ENCODE assay signal across 1 cellular context in the genomic region with DNA sequence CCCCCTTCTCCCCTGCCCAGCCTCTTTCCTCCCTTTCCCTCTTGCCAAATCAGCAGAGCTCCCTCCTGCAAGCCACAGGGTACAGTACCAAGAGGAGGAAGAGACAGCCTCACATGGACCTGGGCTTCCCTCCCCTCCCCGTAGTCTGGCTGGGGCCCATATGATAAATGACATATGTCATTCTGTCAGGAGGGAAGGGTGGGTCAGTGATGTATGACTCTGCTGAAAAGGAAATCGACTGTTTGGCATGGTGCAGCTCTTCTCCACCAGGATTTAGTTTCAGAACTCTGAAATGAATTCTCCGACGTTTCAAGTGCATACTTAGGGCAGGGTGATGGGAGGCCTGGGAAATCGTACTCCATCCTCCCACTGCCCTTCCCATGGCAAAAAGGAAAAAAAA.
TF ChIP-seq lines count a peak whose summit lies in the region.

No MANE protein-coding gene starts in this region.

TF ChIP-seq in K562, 482 proteins besides CTCF, POLR2A, EP300 and RAD21 (continued from another document):
- TF ChIP-seq, protein P1, sequence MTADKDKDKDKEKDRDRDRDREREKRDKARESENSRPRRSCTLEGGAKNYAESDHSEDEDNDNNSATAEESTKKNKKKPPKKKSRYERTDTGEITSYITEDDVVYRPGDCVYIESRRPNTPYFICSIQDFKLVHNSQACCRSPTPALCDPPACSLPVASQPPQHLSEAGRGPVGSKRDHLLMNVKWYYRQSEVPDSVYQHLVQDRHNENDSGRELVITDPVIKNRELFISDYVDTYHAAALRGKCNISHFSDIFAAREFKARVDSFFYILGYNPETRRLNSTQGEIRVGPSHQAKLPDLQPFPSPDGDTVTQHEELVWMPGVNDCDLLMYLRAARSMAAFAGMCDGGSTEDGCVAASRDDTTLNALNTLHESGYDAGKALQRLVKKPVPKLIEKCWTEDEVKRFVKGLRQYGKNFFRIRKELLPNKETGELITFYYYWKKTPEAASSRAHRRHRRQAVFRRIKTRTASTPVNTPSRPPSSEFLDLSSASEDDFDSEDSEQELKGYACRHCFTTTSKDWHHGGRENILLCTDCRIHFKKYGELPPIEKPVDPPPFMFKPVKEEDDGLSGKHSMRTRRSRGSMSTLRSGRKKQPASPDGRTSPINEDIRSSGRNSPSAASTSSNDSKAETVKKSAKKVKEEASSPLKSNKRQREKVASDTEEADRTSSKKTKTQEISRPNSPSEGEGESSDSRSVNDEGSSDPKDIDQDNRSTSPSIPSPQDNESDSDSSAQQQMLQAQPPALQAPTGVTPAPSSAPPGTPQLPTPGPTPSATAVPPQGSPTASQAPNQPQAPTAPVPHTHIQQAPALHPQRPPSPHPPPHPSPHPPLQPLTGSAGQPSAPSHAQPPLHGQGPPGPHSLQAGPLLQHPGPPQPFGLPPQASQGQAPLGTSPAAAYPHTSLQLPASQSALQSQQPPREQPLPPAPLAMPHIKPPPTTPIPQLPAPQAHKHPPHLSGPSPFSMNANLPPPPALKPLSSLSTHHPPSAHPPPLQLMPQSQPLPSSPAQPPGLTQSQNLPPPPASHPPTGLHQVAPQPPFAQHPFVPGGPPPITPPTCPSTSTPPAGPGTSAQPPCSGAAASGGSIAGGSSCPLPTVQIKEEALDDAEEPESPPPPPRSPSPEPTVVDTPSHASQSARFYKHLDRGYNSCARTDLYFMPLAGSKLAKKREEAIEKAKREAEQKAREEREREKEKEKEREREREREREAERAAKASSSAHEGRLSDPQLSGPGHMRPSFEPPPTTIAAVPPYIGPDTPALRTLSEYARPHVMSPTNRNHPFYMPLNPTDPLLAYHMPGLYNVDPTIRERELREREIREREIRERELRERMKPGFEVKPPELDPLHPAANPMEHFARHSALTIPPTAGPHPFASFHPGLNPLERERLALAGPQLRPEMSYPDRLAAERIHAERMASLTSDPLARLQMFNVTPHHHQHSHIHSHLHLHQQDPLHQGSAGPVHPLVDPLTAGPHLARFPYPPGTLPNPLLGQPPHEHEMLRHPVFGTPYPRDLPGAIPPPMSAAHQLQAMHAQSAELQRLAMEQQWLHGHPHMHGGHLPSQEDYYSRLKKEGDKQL (CRISPR knock-in tag; IDR thresholded peaks at IDR 0.05; ENCODE audit: borderline replicate concordance): no peak
- no peak for TF ChIP-seq SREBF2 (CRISPR knock-in tag; IDR thresholded peaks at IDR 0.05)
- TF ChIP-seq HNRNPUL1 (IDR thresholded peaks at IDR 0.05; ENCODE audit: low read length): no peak
- TF ChIP-seq, protein P2, sequence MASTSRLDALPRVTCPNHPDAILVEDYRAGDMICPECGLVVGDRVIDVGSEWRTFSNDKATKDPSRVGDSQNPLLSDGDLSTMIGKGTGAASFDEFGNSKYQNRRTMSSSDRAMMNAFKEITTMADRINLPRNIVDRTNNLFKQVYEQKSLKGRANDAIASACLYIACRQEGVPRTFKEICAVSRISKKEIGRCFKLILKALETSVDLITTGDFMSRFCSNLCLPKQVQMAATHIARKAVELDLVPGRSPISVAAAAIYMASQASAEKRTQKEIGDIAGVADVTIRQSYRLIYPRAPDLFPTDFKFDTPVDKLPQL (IDR thresholded peaks at IDR 0.05; ENCODE audit: extremely low read depth, insufficient read length): no peak
- TF ChIP-seq ZNF586 (CRISPR knock-in tag; conservative IDR thresholded peaks at IDR 0.05): no peak
- TF ChIP-seq BRD9 (IDR thresholded peaks at IDR 0.05; ENCODE audit: low read depth, partially characterized antibody): no peak
- TF ChIP-seq, protein P3, sequence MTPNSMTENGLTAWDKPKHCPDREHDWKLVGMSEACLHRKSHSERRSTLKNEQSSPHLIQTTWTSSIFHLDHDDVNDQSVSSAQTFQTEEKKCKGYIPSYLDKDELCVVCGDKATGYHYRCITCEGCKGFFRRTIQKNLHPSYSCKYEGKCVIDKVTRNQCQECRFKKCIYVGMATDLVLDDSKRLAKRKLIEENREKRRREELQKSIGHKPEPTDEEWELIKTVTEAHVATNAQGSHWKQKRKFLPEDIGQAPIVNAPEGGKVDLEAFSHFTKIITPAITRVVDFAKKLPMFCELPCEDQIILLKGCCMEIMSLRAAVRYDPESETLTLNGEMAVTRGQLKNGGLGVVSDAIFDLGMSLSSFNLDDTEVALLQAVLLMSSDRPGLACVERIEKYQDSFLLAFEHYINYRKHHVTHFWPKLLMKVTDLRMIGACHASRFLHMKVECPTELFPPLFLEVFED (CRISPR knock-in tag; conservative IDR thresholded peaks at IDR 0.05): no peak
- no peak for TF ChIP-seq ATF7 (IDR thresholded peaks at IDR 0.05)
- TF ChIP-seq ZNF263 (CRISPR knock-in tag; IDR thresholded peaks at IDR 0.05; ENCODE audit: borderline replicate concordance): no peak
- no peak for TF ChIP-seq ARID2 (IDR thresholded peaks at IDR 0.05)
- no peak for TF ChIP-seq MAZ (CRISPR knock-in tag; conservative IDR thresholded peaks at IDR 0.05 in 1 of 2, IDR thresholded peaks at IDR 0.05 in 1 of 2)
- TF ChIP-seq, protein P4, sequence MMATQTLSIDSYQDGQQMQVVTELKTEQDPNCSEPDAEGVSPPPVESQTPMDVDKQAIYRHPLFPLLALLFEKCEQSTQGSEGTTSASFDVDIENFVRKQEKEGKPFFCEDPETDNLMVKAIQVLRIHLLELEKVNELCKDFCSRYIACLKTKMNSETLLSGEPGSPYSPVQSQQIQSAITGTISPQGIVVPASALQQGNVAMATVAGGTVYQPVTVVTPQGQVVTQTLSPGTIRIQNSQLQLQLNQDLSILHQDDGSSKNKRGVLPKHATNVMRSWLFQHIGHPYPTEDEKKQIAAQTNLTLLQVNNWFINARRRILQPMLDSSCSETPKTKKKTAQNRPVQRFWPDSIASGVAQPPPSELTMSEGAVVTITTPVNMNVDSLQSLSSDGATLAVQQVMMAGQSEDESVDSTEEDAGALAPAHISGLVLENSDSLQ (IDR thresholded peaks at IDR 0.05): peak; percentile 80
- TF ChIP-seq, protein P5, sequence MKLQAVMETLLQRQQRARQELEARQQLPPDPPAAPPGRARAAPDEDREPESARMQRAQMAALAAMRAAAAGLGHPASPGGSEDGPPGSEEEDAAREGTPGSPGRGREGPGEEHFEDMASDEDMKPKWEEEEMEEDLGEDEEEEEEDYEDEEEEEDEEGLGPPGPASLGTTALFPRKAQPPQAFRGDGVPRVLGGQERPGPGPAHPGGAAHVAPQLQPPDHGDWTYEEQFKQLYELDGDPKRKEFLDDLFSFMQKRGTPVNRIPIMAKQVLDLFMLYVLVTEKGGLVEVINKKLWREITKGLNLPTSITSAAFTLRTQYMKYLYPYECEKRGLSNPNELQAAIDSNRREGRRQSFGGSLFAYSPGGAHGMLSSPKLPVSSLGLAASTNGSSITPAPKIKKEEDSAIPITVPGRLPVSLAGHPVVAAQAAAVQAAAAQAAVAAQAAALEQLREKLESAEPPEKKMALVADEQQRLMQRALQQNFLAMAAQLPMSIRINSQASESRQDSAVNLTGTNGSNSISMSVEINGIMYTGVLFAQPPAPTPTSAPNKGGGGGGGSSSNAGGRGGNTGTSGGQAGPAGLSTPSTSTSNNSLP (IDR thresholded peaks at IDR 0.05; ENCODE audit: borderline replicate concordance, low read depth, low read length): no peak
- TF ChIP-seq, protein P6, sequence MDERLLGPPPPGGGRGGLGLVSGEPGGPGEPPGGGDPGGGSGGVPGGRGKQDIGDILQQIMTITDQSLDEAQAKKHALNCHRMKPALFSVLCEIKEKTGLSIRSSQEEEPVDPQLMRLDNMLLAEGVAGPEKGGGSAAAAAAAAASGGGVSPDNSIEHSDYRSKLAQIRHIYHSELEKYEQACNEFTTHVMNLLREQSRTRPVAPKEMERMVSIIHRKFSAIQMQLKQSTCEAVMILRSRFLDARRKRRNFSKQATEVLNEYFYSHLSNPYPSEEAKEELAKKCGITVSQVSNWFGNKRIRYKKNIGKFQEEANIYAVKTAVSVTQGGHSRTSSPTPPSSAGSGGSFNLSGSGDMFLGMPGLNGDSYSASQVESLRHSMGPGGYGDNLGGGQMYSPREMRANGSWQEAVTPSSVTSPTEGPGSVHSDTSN (CRISPR knock-in tag; IDR thresholded peaks at IDR 0.05; ENCODE audit: low read depth): no peak; the same call in 1 of the 2 replicates
- TF ChIP-seq, protein P6 (tag; conservative IDR thresholded peaks at IDR 0.05; ENCODE audit: low read depth): peak; percentile 93
- no peak for TF ChIP-seq ZBTB8A (IDR thresholded peaks at IDR 0.05; ENCODE audit: partially characterized antibody)
- TF ChIP-seq RBM22 (IDR thresholded peaks at IDR 0.05; ENCODE audit: low read depth, low read length, poor library complexity, severe bottlenecking): no peak
- peak; percentile 95 for TF ChIP-seq MEIS2 (IDR thresholded peaks at IDR 0.05; ENCODE audit: partially characterized antibody)
- TF ChIP-seq NFRKB (IDR thresholded peaks at IDR 0.05; ENCODE audit: low read depth): no peak
- no peak for TF ChIP-seq ZZZ3 (IDR thresholded peaks at IDR 0.05)
- TF ChIP-seq TCF7L2 (IDR thresholded peaks at IDR 0.05; ENCODE audit: low read depth, low read length): no peak
- no peak for TF ChIP-seq SRSF9 (IDR thresholded peaks at IDR 0.05; ENCODE audit: borderline replicate concordance, low read depth, low read length)
- TF ChIP-seq CEBPG (CRISPR knock-in tag; IDR thresholded peaks at IDR 0.05): no peak
- no peak for TF ChIP-seq CEBPG (tag; conservative IDR thresholded peaks at IDR 0.05 in 1 of 2, IDR thresholded peaks at IDR 0.05 in 1 of 2)
- no peak for TF ChIP-seq DIDO1 (tag; IDR thresholded peaks at IDR 0.05; ENCODE audit: low read depth)
- TF ChIP-seq, protein P7, sequence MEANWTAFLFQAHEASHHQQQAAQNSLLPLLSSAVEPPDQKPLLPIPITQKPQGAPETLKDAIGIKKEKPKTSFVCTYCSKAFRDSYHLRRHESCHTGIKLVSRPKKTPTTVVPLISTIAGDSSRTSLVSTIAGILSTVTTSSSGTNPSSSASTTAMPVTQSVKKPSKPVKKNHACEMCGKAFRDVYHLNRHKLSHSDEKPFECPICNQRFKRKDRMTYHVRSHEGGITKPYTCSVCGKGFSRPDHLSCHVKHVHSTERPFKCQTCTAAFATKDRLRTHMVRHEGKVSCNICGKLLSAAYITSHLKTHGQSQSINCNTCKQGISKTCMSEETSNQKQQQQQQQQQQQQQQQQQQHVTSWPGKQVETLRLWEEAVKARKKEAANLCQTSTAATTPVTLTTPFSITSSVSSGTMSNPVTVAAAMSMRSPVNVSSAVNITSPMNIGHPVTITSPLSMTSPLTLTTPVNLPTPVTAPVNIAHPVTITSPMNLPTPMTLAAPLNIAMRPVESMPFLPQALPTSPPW (CRISPR knock-in tag; IDR thresholded peaks at IDR 0.05): peak; percentile 25; the same call in 1 of the 2 replicates
- TF ChIP-seq POLR3A (IDR thresholded peaks at IDR 0.05; ENCODE audit: borderline replicate concordance, extremely low read depth, insufficient read depth, insufficient read length): no peak
- TF ChIP-seq HMG20B (CRISPR knock-in tag; IDR thresholded peaks at IDR 0.05): no peak
- TF ChIP-seq CAMTA2 (CRISPR knock-in tag; conservative IDR thresholded peaks at IDR 0.05): no peak
- TF ChIP-seq FOXA3 (CRISPR knock-in tag; conservative IDR thresholded peaks at IDR 0.05 in 1 of 2, IDR thresholded peaks at IDR 0.05 in 1 of 2): no peak
- TF ChIP-seq KDM1A (IDR thresholded peaks at IDR 0.05): no peak
- TF ChIP-seq, protein P8, sequence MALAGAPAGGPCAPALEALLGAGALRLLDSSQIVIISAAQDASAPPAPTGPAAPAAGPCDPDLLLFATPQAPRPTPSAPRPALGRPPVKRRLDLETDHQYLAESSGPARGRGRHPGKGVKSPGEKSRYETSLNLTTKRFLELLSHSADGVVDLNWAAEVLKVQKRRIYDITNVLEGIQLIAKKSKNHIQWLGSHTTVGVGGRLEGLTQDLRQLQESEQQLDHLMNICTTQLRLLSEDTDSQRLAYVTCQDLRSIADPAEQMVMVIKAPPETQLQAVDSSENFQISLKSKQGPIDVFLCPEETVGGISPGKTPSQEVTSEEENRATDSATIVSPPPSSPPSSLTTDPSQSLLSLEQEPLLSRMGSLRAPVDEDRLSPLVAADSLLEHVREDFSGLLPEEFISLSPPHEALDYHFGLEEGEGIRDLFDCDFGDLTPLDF (CRISPR knock-in tag; IDR thresholded peaks at IDR 0.05): no peak
